ENCODE assay signal across 8 cellular contexts in genomic region chr3:134373942-134374790, GRCh38. TPM values are rescaled to one million over a fixed set of nuclear protein-coding genes. Genes with fewer than 3 reads are reported as not detected.
A peak's percentile ranks its signal among the peaks of the same experiment; 100 is the strongest.
DNase-seq lines count a peak whose midpoint lies in the region; ATAC-seq and TF ChIP-seq lines count a peak whose summit lies in the region.

TSS of gene AMOTL2 (minus strand) at chr3:134374447. CDS start at chr3:134371433, 3,014 bp downstream.

- H3K36me3 ChIP-seq in mesendoderm (ENCODE audit: control insufficient read depth, insufficient read depth, low read length) = peaks cover 8% of the 10 kb centered on the region

- peak within 1 kb of the TSS; percentile 29 for H3K4me3 ChIP-seq in GM12875 (ENCODE audit: low read depth, low read length)
- peak within 1 kb of the TSS; percentile 79 for H3K4me3 ChIP-seq in mesendoderm (ENCODE audit: low read length)

- peaks cover 31% of the 10 kb centered on the region for H3K27me3 Mint-ChIP-seq in WTC11 (ENCODE audit: low read depth)

- peak within 1 kb of the TSS; percentile 59 for H4K8ac ChIP-seq in mesendoderm (ENCODE audit: low read depth, low read length)

- peak; percentile 65 for ATAC-seq in WTC11
- no peak for ATAC-seq in GM18517 (IDR thresholded peaks at IDR 0.05; ENCODE audit: unreplicated experiment)

- no peaks in the 10 kb centered on the region for H3K9me3 Mint-ChIP-seq in WTC11

- TF ChIP-seq CTCF in GM12875 (IDR thresholded peaks at IDR 0.05; ENCODE audit: borderline replicate concordance, insufficient read depth, low read depth, low read length) (no peak), WTC11 (IDR thresholded peaks at IDR 0.05) (no peak)

- DNase-seq in AG08395 (ENCODE audit: low spot score) (peak; percentile 98), NCI-H1048 (lab: John Stamatoyannopoulos, UW) (peak; percentile 75), WTC11 (ENCODE audit: low spot score) (peak; percentile 95), erythroblast (lab: John Stamatoyannopoulos, UW) (peak; percentile 29 to 34), mesendoderm (peak; percentile 99)

- peaks cover 70% of the 10 kb centered on the region for H3K4me1 Mint-ChIP-seq in WTC11

- peak within 1 kb of the TSS; percentile 98 for H3K56ac ChIP-seq in mesendoderm (ENCODE audit: low read length)

- H3K9ac ChIP-seq in mesendoderm (ENCODE audit: low read length) = peak within 1 kb of the TSS; percentile 98

- POLR2A ChIA-PET in WTC11 (lab: Charles Lee) = interaction anchor here (0.6 to 5.6 kb wide), 22 partner anchors 10 to 482 kb away, joined by 3 to 113 read pairs (median 5); partner anchors contain the start of genes ANAPC13 and CEP63

- H3K27ac ChIP-seq in mesendoderm (ENCODE audit: low read depth, low read length) = peak within 1 kb of the TSS; percentile 99
- H3K27ac ChIP-seq in temporal lobe (ENCODE audit: low read depth, low read length) = peak within 1 kb of the TSS; percentile 99

- H3K4ac ChIP-seq in mesendoderm (ENCODE audit: low read depth, low read length) = peak within 1 kb of the TSS; percentile 99

- no peak within 1 kb of the TSS for H2BK15ac ChIP-seq in mesendoderm (replicated peaks; ENCODE audit: low read depth)

- peak within 1 kb of the TSS; percentile 99 for H3K18ac ChIP-seq in mesendoderm (ENCODE audit: low read length)

- peaks cover 53% of the 10 kb centered on the region for H3K79me2 ChIP-seq in mesendoderm (ENCODE audit: control insufficient read depth, insufficient read depth, low read length)

- H2BK120ac ChIP-seq in mesendoderm (ENCODE audit: low read depth, low read length) = peak within 1 kb of the TSS; percentile 93

- H3K27ac Mint-ChIP-seq in WTC11 = peak within 1 kb of the TSS; percentile 98

- peaks cover 32% of the 10 kb centered on the region for H3K4me1 ChIP-seq in mesendoderm (ENCODE audit: control insufficient read depth, low read depth, low read length)

- H3K79me1 ChIP-seq in mesendoderm (ENCODE audit: low read length) = peaks cover 4% of the 10 kb centered on the region

- no peak within 1 kb of the TSS for H4K5ac ChIP-seq in mesendoderm (ENCODE audit: low read length)

- H2AK5ac ChIP-seq in mesendoderm (ENCODE audit: low read length) = peak within 1 kb of the TSS; percentile 36

- CTCF ChIA-PET in WTC11 (lab: Charles Lee) = interaction anchor here (1.0 to 10.0 kb wide), 9 partner anchors 9 to 100 kb away, joined by 3 to 175 read pairs (median 4); no protein-coding TSS in a partner anchor

- H3K27me3 ChIP-seq in mesendoderm (ENCODE audit: insufficient read depth, low read length, poor library complexity) = no peaks in the 10 kb centered on the region

- H3K4me3 Mint-ChIP-seq in WTC11 = peak within 1 kb of the TSS; percentile 82

- H2BK5ac ChIP-seq in mesendoderm (ENCODE audit: low read length) = peak within 1 kb of the TSS; percentile 100

- H3K23ac ChIP-seq in mesendoderm (ENCODE audit: low read length) = peak within 1 kb of the TSS; percentile 92

- peaks cover 25% of the 10 kb centered on the region for H3K36me3 Mint-ChIP-seq in WTC11

- H3K4me2 ChIP-seq in mesendoderm (ENCODE audit: low read length) = peak within 1 kb of the TSS; percentile 88

- WGBS in mesendoderm (ENCODE audit: extremely low coverage, insufficient coverage, low lambda C conversion rate) = no CpG with 5 or more reads among the region's 87 CpGs

- TF ChIP-seq POLR2A in erythroblast (IDR thresholded peaks at IDR 0.05; ENCODE audit: low read length) = no peak

TF ChIP-seq in WTC11, 78 proteins besides CTCF, POLR2A, EP300 and RAD21 (continues in another document):
- TF ChIP-seq EMX1 (CRISPR knock-in tag; IDR thresholded peaks at IDR 0.05) (no peak), GTF2I (CRISPR knock-in tag; conservative IDR thresholded peaks at IDR 0.05) (no peak), HMGXB4 (CRISPR knock-in tag; IDR thresholded peaks at IDR 0.05) (peak; percentile 76), TCF7 (CRISPR knock-in tag; IDR thresholded peaks at IDR 0.05; ENCODE audit: low read depth) (no peak; the same call in 1 of the 2 replicates), ZNF121 (CRISPR knock-in tag; IDR thresholded peaks at IDR 0.05) (0 out of 2 replicates have a peak, but pooled peaks have one; percentile 10), ZNF671 (CRISPR knock-in tag; IDR thresholded peaks at IDR 0.05) (peak; percentile 46; the same call in 1 of the 2 replicates), GRHL2 (CRISPR knock-in tag; IDR thresholded peaks at IDR 0.05; ENCODE audit: insufficient replicate concordance, severe bottlenecking) (no peak), PRRX2 (CRISPR knock-in tag; IDR thresholded peaks at IDR 0.05) (0 out of 2 replicates have a peak, but pooled peaks have one; percentile 53), NFE2L1 (CRISPR knock-in tag; IDR thresholded peaks at IDR 0.05) (no peak), ARID4B (CRISPR knock-in tag; IDR thresholded peaks at IDR 0.05; ENCODE audit: borderline replicate concordance) (peak; percentile 42), ERG (CRISPR knock-in tag; IDR thresholded peaks at IDR 0.05) (0 out of 2 replicates have a peak, but pooled peaks have one; percentile 14), E2F1 (CRISPR knock-in tag; IDR thresholded peaks at IDR 0.05) (no peak), TEAD1 (CRISPR knock-in tag; IDR thresholded peaks at IDR 0.05) (peak; percentile 99), FOXP1 (CRISPR knock-in tag; IDR thresholded peaks at IDR 0.05; ENCODE audit: borderline replicate concordance) (peak; percentile 27; the same call in 1 of the 2 replicates)

RNA-seq across cellular contexts. Expression of gene AMOTL2, which starts in this region (rescaled TPM):
- total RNA-seq in WTC11 (2021) = 76.9 to 85.4 TPM (median 79.9 TPM) in 3 replicates
- 110 TPM for polyA plus RNA-seq in mesendoderm (2013, experiment 1 of 2)
- polyA plus RNA-seq in mesendoderm (2013, experiment 2 of 2) = 105 TPM
- total RNA-seq in temporal lobe = 46.5 TPM

Comparison
In these comparisons a context has a peak if more than half of its experiments do, and no peak if none do; other contexts are left out.
1. DNase-seq: peak in every context shown above with its lines; median percentile 99 in mesendoderm; 98 in AG08395; 95 in WTC11; 75 in NCI-H1048; 32 in erythroblast.